In genomic region chr6:129317931-129318820, GRCh38 we compare ENCODE assay signal across 13 cellular contexts.
DNase-seq lines count a peak whose midpoint lies in the region; ATAC-seq and TF ChIP-seq lines count a peak whose summit lies in the region.
"Had no signal": no experiment of that assay in that cellular context is flagged by ENCODE, and none has a peak within 500 bp of the region (broad histone marks: within the 10 kb centered on the region; RNA-seq: fewer than 3 reads in every experiment).

No MANE protein-coding gene starts in this region.

- TF ChIP-seq CTCF in endodermal cell (conservative IDR thresholded peaks at IDR 0.05), result no peak

- H3K4me3 ChIP-seq in endodermal cell (ENCODE audit: low read length), result no peak overlapping the region
- H3K4me3 ChIP-seq: psoas muscle had no signal

- no peaks in the 10 kb centered on the region for H3K36me3 Mint-ChIP-seq in endodermal cell (ENCODE audit: low read depth)
- H3K36me3 Mint-ChIP-seq: activated naive CD4-positive, alpha-beta T cell treated with anti-CD3 and anti-CD28 coated beads, Interleukin-2, amount 50 U/mL, for 72 hours had no signal

- no peaks in the 10 kb centered on the region for H3K36me3 ChIP-seq in endodermal cell (ENCODE audit: control insufficient read depth, insufficient read depth, low read length)

- H3K27me3 Mint-ChIP-seq in endodermal cell (ENCODE audit: insufficient read depth), result no peaks in the 10 kb centered on the region

- H3K9me3 Mint-ChIP-seq in endodermal cell, result no peaks in the 10 kb centered on the region
- H3K9me3 Mint-ChIP-seq: activated naive CD4-positive, alpha-beta T cell treated with anti-CD3 and anti-CD28 coated beads, Interleukin-2, amount 50 U/mL, for 72 hours had no signal

- no peaks in the 10 kb centered on the region for H3K4me1 ChIP-seq in endodermal cell (ENCODE audit: control insufficient read depth, insufficient read depth, low read length)
- H3K4me1 ChIP-seq: psoas muscle had no signal

- H3K27ac Mint-ChIP-seq in endodermal cell, result peak overlapping the region; percentile 89
- H3K27ac Mint-ChIP-seq: activated naive CD4-positive, alpha-beta T cell treated with anti-CD3 and anti-CD28 coated beads, Interleukin-2, amount 50 U/mL, for 72 hours had no signal

- no peaks in the 10 kb centered on the region for H3K9me3 ChIP-seq in endodermal cell (ENCODE audit: control insufficient read depth, low read length)
- H3K9me3 ChIP-seq: psoas muscle had no signal

- no peak overlapping the region for H3K4me3 Mint-ChIP-seq in endodermal cell

- H3K27ac ChIP-seq in endodermal cell (ENCODE audit: low read depth, low read length), result peak overlapping the region; percentile 25
- H3K27ac ChIP-seq: psoas muscle had no signal

- no peak overlapping the region for H3K9ac ChIP-seq in endodermal cell (ENCODE audit: extremely low read depth, low read length, poor library complexity, severe bottlenecking)

- WGBS in endodermal cell (ENCODE audit: insufficient coverage in 1 of 2, insufficient read length in 1 of 2), 2 experiments, result 0 to 20% methylated on average over 1 to 3 of the region's 3 CpGs

- H3K4me1 Mint-ChIP-seq in endodermal cell, result peaks cover 17% of the 10 kb centered on the region

- ATAC-seq in GM21360 (IDR thresholded peaks at IDR 0.05; ENCODE audit: unreplicated experiment), result no peak
- ATAC-seq: activated naive CD4-positive, alpha-beta T cell treated with anti-CD3 and anti-CD28 coated beads, Interleukin-2, amount 50 U/mL, for 72 hours; psoas muscle had no signal

- peak; percentile 12 for DNase-seq in GM03348 (ENCODE audit: low spot score)
- DNase-seq in NCI-H446 (lab: John Stamatoyannopoulos, UW), result peak; percentile 16 to 74
- peak; percentile 63 for DNase-seq in endodermal cell
- DNase-seq in myocyte (ENCODE audit: low read depth), result peak; percentile 31
- no peak for DNase-seq in activated gamma-delta T cell (lab: John Stamatoyannopoulos, UW)
- DNase-seq in 8988T, result no peak
- DNase-seq in SIG-M5 (lab: John Stamatoyannopoulos, UW), result no peak
- DNase-seq: activated CD4-positive, CD25-positive, alpha-beta regulatory T cell; head of caudate nucleus; NCI-H69; psoas muscle had no signal

- H3K27me3 ChIP-seq in endodermal cell (ENCODE audit: control insufficient read depth, insufficient read depth, low read length, poor library complexity, severe bottlenecking), result no peaks in the 10 kb centered on the region

Comparison
In these comparisons a context has a peak if more than half of its experiments do, and no peak if none do; other contexts are left out.
1. DNase-seq: peak in GM03348 (single experiment), NCI-H446 (2 of 2), endodermal cell (single experiment) and myocyte (single experiment); none in activated gamma-delta T cell (single experiment), 8988T (single experiment) and SIG-M5 (single experiment).